ENCODE assay signal across 1 cellular context in genomic region chr22:46244771-46245170, GRCh38.
A peak's percentile ranks its signal among the peaks of the same experiment; 100 is the strongest.
TF ChIP-seq lines count a peak whose summit lies in the region.

No MANE protein-coding gene starts in this region.

TF ChIP-seq in HepG2, 621 proteins besides CTCF, POLR2A, EP300 and RAD21:
- TF ChIP-seq AGO2 (optimal IDR thresholded peaks at IDR 0.05; ENCODE audit: low read depth, low read length) (peak; percentile 22), RBM39 (IDR thresholded peaks at IDR 0.05; ENCODE audit: low read depth, low read length, poor library complexity, severe bottlenecking) (no peak), ATF7 (IDR thresholded peaks at IDR 0.05) (no peak), ATF7 (CRISPR knock-in tag; IDR thresholded peaks at IDR 0.05) (no peak), ZNF569 (CRISPR knock-in tag; IDR thresholded peaks at IDR 0.05; ENCODE audit: borderline replicate concordance) (no peak)
- TF ChIP-seq, protein P1, sequence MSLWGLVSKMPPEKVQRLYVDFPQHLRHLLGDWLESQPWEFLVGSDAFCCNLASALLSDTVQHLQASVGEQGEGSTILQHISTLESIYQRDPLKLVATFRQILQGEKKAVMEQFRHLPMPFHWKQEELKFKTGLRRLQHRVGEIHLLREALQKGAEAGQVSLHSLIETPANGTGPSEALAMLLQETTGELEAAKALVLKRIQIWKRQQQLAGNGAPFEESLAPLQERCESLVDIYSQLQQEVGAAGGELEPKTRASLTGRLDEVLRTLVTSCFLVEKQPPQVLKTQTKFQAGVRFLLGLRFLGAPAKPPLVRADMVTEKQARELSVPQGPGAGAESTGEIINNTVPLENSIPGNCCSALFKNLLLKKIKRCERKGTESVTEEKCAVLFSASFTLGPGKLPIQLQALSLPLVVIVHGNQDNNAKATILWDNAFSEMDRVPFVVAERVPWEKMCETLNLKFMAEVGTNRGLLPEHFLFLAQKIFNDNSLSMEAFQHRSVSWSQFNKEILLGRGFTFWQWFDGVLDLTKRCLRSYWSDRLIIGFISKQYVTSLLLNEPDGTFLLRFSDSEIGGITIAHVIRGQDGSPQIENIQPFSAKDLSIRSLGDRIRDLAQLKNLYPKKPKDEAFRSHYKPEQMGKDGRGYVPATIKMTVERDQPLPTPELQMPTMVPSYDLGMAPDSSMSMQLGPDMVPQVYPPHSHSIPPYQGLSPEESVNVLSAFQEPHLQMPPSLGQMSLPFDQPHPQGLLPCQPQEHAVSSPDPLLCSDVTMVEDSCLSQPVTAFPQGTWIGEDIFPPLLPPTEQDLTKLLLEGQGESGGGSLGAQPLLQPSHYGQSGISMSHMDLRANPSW (CRISPR knock-in tag; IDR thresholded peaks at IDR 0.05; ENCODE audit: borderline replicate concordance): no peak
TF ChIP-seq in HepG2: peak in this region for 1.
